8 cellular contexts compared by ENCODE assay signal in genomic region chr5:153974131-153974812, GRCh38.
A peak's percentile ranks its signal among the peaks of the same experiment; 100 is the strongest.
DNase-seq lines count a peak whose midpoint lies in the region; ATAC-seq and TF ChIP-seq lines count a peak whose summit lies in the region.

No MANE protein-coding gene starts in this region.

- TF ChIP-seq CTCF in AG04449 (IDR thresholded peaks at IDR 0.05; ENCODE audit: insufficient read depth, low read length, missing control alignments): peak; percentile 63
- peak; percentile 58 to 63 (median 59) for TF ChIP-seq CTCF in ascending aorta (IDR thresholded peaks at IDR 0.05)

- POLR2A ChIA-PET in AG04449 (lab: Yijun Ruan, JAX): no interaction called here

- H3K36me3 ChIP-seq in ascending aorta: no peaks in the 10 kb centered on the region

- intact Hi-C loops in ascending aorta (cut with DNase I): no loop called here
- intact Hi-C loops in right cardiac atrium (cut with DNase I): loop anchor here in 3 of 4 donors (10.0 kb wide), 3 partner anchors 201 to 431 kb away; no protein-coding TSS in a partner anchor

- H3K4me1 ChIP-seq in ascending aorta (no peaks in the 10 kb centered on the region), right cardiac atrium (ENCODE audit: control insufficient read depth, insufficient read depth, low read length) (no peaks in the 10 kb centered on the region)

- 15% methylated on average over 7 of the region's 7 CpGs for WGBS in right cardiac atrium

- ATAC-seq in HG02588 (IDR thresholded peaks at IDR 0.05; ENCODE audit: unreplicated experiment): peak; percentile 53
- ATAC-seq in right cardiac atrium: peak; percentile 10 to 49

- no peaks in the 10 kb centered on the region for H3K9me3 ChIP-seq in ascending aorta
- no peaks in the 10 kb centered on the region for H3K9me3 ChIP-seq in right cardiac atrium (ENCODE audit: control insufficient read depth, low read length)

- CTCF ChIA-PET in AG04449 (lab: Yijun Ruan, JAX): interaction anchor here (0.6 to 5.0 kb wide), 38 partner anchors 8 to 1435 kb away, joined by 3 to 58 read pairs (median 4); partner anchors contain the start of gene GALNT10

- H3K27ac ChIP-seq in ascending aorta (no peak overlapping the region), right cardiac atrium (ENCODE audit: low read length) (no peak overlapping the region)

- H3K27me3 ChIP-seq in ascending aorta (no peaks in the 10 kb centered on the region), right cardiac atrium (ENCODE audit: control insufficient read depth, insufficient read depth) (no peaks in the 10 kb centered on the region)

- no peak for DNase-seq in AG04449 (ENCODE audit: low read depth, low spot score)
- peak; percentile 60 for DNase-seq in EH (ENCODE audit: low read depth)
- peak; percentile 64 for DNase-seq in NCI-H2196 (lab: John Stamatoyannopoulos, UW; ENCODE audit: unreplicated experiment)
- no peak for DNase-seq in ascending aorta (ENCODE audit: low spot score in 2 of 2)
- DNase-seq in right cardiac atrium: peak in 1 of 3 donors; percentile 47
- peak; percentile 43 for DNase-seq in stimulated activated CD8-positive, alpha-beta memory T cell treated with anti-CD3 and anti-CD28 coated beads, Interleukin-4, amount 100 ng/mL, for 48 hours
- no peak for DNase-seq in ureter (ENCODE audit: low spot score)

- H3K4me3 ChIP-seq in AG04449 (ENCODE audit: low read depth, low read length) (no peak overlapping the region), ascending aorta (no peak overlapping the region), right cardiac atrium (ENCODE audit: low read length) (no peak overlapping the region)

Comparison
In these comparisons a context has a peak if more than half of its experiments do, and no peak if none do; other contexts are left out.
1. DNase-seq: peak in EH (single experiment), NCI-H2196 (single experiment) and stimulated activated CD8-positive, alpha-beta memory T cell treated with anti-CD3 and anti-CD28 coated beads, Interleukin-4, amount 100 ng/mL, for 48 hours (single experiment); none in AG04449 (single experiment), ascending aorta (0 of 2) and ureter (single experiment).